In genomic region chr7:141631525-141631924, GRCh38 we compare ENCODE assay signal across 27 cellular contexts.
"Had no signal": no experiment of that assay in that cellular context is flagged by ENCODE, and none has a peak within 500 bp of the region (broad histone marks: within the 10 kb centered on the region; RNA-seq: fewer than 3 reads in every experiment).

No MANE protein-coding gene starts in this region.

- H3K4me3 ChIP-seq: colonic mucosa, coronary artery, dorsolateral prefrontal cortex, esophagus muscularis mucosa, esophagus squamous epithelium, gastrocnemius medialis, gastroesophageal sphincter, heart left ventricle had no signal

- H3K4me1 ChIP-seq: colonic mucosa, esophagus muscularis mucosa, esophagus squamous epithelium, foreskin keratinocyte, gastroesophageal sphincter had no signal

- H3K27me3 Mint-ChIP-seq: dendritic cell treated with granulocyte-macrophage colony-stimulating factor and Interleukin-4, amounts not matched to agents 40 ng/mL and 50 ng/mL, for 4 days; effector memory CD8-positive, alpha-beta T cell had no signal

- H3K4me3 Mint-ChIP-seq: dendritic cell treated with granulocyte-macrophage colony-stimulating factor and Interleukin-4, amounts not matched to agents 40 ng/mL and 50 ng/mL, for 4 days; effector memory CD8-positive, alpha-beta T cell; endodermal cell had no signal

- FAIRE-seq: colon, endometrium, endothelial cell of umbilical vein, frontal cortex had no signal

- H3K9me3 Mint-ChIP-seq: dendritic cell treated with granulocyte-macrophage colony-stimulating factor and Interleukin-4, amounts not matched to agents 40 ng/mL and 50 ng/mL, for 4 days; effector memory CD8-positive, alpha-beta T cell; endodermal cell had no signal

- H3K27ac ChIP-seq: colonic mucosa, coronary artery, dorsolateral prefrontal cortex, epithelial cell of prostate, esophagus muscularis mucosa, esophagus squamous epithelium, foreskin keratinocyte, gastrocnemius medialis, gastroesophageal sphincter, heart left ventricle had no signal

- H3K27me3 ChIP-seq: colonic mucosa, dorsolateral prefrontal cortex, esophagus muscularis mucosa, esophagus squamous epithelium, foreskin keratinocyte, gastrocnemius medialis, gastroesophageal sphincter, heart left ventricle had no signal

- ATAC-seq: effector memory CD8-positive, alpha-beta T cell; esophagus mucosa; foreskin keratinocyte; gastrocnemius medialis; gastroesophageal sphincter; heart left ventricle had no signal

- H3K27ac Mint-ChIP-seq: dendritic cell treated with granulocyte-macrophage colony-stimulating factor and Interleukin-4, amounts not matched to agents 40 ng/mL and 50 ng/mL, for 4 days; effector memory CD8-positive, alpha-beta T cell; endodermal cell had no signal

- H3K36me3 ChIP-seq: colonic mucosa had no signal

- H3K9me3 ChIP-seq: colonic mucosa, esophagus muscularis mucosa, esophagus squamous epithelium, gastrocnemius medialis, gastroesophageal sphincter, heart left ventricle had no signal

- DNase-seq: colonic mucosa; cortex of kidney; dermis blood vessel endothelial cell; dorsolateral prefrontal cortex; effector CD4-positive, alpha-beta T cell; effector CD8-positive, alpha-beta T cell; effector memory CD8-positive, alpha-beta T cell; endodermal cell; erythroblast; esophagus squamous epithelium; foreskin fibroblast; foreskin keratinocyte; foreskin melanocyte; gastrocnemius medialis; glutamatergic neuron; head of caudate nucleus; heart left ventricle had no signal
